In the genomic region with DNA sequence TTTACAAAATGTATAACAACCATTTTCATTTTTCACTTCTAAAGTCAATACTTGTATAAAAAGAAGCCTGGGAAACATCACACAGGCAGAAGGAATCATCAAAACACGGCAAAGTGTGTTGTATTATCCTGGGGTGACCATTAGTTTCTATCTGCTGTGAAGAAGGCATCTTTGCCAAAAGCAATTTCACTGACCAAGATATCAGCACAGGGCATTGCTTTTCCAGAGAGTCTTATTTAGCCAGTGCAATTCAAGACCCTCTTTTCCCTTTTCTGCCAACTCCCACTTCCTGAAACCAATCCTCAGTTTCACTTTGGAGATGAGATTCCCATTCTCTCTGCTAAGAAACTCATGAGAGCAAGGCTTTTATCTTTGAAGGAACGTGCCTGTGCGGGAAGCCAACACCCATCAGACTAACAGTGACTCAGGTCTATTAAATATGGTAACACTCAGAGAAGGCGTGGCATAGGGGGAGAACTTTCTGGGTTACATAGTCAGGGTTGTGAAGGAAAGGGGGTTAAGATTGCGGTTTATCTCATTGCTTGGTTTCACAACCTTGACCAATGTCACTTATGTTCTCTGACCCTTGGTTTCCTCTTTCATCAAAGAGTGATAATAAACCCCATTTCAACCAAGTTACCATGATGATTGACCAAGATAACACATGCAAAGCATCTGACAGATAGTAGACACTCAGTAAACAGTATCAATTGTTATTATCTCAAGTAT, we compare ENCODE assay signal across 1 cellular context.
TF ChIP-seq lines count a peak whose summit lies in the region.

No MANE protein-coding gene starts in this region.

TF ChIP-seq in H1, 55 proteins besides CTCF, POLR2A, EP300 and RAD21 (continued from another document):
- TF ChIP-seq SIX5 (IDR thresholded peaks at IDR 0.05; ENCODE audit: low read depth, low read length), result no peak
- TF ChIP-seq CHD1 (IDR thresholded peaks at IDR 0.05; ENCODE audit: low read depth, low read length), result no peak
- no peak for TF ChIP-seq BRCA1 (IDR thresholded peaks at IDR 0.05; ENCODE audit: low read depth, low read length)
- TF ChIP-seq FOSL1 (IDR thresholded peaks at IDR 0.05; ENCODE audit: insufficient read depth, low read depth, low read length), result no peak
- no peak for TF ChIP-seq TBP (IDR thresholded peaks at IDR 0.05; ENCODE audit: low read depth, low read length)
- TF ChIP-seq CBX8 (IDR thresholded peaks at IDR 0.05; ENCODE audit: borderline replicate concordance, low read depth, low read length), result no peak
- TF ChIP-seq CHD2 (IDR thresholded peaks at IDR 0.05; ENCODE audit: low read length), result no peak
- no peak for TF ChIP-seq SUZ12 (IDR thresholded peaks at IDR 0.05; ENCODE audit: low read length)
- no peak for TF ChIP-seq JUN (IDR thresholded peaks at IDR 0.05; ENCODE audit: low read depth, low read length)
TF ChIP-seq in H1: peak in this region for 0.
